Comparison of ENCODE assay signal across 10 cellular contexts in the genomic region with DNA sequence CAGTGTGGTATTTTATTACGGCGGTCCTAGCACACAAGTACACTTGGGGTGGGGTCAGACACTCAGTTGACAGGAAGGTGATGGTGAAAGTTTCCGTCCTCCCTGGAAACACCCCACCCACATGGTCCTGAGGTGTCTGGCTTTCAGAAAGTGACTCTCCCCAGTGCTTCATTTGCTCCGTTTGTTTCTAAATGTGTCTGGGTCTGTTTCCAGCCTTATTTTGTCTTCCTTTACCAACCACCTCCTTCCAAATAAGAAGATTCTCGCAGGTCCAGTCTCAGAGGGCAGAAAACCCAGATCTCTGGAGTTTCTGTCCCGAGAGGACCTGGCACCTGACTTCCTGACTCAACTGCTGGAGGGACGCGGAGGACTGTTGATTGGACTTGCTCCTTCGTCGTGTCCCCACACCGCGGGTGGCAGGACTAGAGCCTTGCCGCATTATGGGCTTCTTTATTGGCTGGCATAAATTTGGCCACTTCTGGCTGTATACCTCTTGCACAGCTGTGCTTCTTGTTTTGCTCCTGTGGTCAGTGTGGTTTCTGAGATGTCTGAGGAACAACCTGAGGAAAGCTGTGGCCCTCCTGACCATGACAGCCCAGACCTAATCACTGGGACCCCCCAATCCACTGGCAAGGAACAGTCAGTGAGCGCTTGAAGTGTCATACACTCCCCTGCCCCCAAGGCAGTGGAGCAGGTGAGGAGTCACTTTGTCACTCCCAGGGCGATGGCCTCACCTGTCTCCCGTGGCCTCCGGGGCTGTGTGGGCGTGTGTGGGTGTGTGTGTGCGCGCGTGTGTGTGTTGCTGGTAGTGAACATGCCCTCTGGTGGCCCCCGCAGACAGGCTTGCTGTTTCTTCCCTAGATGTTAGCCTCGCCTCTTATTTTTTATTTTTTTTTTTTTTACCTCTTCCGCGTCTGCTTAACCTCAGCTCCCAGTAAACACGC. TPM values are rescaled to one million over a fixed set of nuclear protein-coding genes. Genes with fewer than 3 reads are reported as not detected.
DNase-seq lines count a peak whose midpoint lies in the region; ATAC-seq, FAIRE-seq and TF ChIP-seq lines count a peak whose summit lies in the region.
"Had no signal": no experiment of that assay in that cellular context is flagged by ENCODE, and none has a peak within 500 bp of the region (broad histone marks: within the 10 kb centered on the region; RNA-seq: fewer than 3 reads in every experiment).

No MANE protein-coding gene starts in this region.

- H3K27me3 Mint-ChIP-seq in naive B cell: no peaks in the 10 kb centered on the region

- H3K9me3 ChIP-seq in tibial artery: no peaks in the 10 kb centered on the region
- H3K9me3 ChIP-seq: upper lobe of left lung had no signal

- no peaks in the 10 kb centered on the region for H3K36me3 Mint-ChIP-seq in naive B cell

- in situ Hi-C loops in GM13977 (cut with MboI; ENCODE audit: low pct_unique_long_range_greater_than_20kb, low sequenced_read_pairs, unreplicated experiment): no loop called here

- TF ChIP-seq CTCF in GM13977 (IDR thresholded peaks at IDR 0.05; ENCODE audit: extremely low read depth, insufficient read depth, missing control alignments): peak; percentile 43
- TF ChIP-seq CTCF in tibial artery (IDR thresholded peaks at IDR 0.05): no peak

- H3K36me3 ChIP-seq in tibial artery: no peaks in the 10 kb centered on the region
- H3K36me3 ChIP-seq: upper lobe of left lung had no signal

- DNase-seq in GM13977 (ENCODE audit: low spot score) (peak; percentile 57), naive B cell (peak; percentile 72), GM19239 (ENCODE audit: insufficient read length, low spot score) (no peak), tibial artery (no peak)
- peak; percentile 74 to 77 for DNase-seq in activated CD8-positive, alpha-beta memory T cell treated with anti-CD3 and anti-CD28 coated beads for 4 hours (ENCODE audit: low read depth in 2 of 2)

- intact Hi-C loops in tibial artery (cut with DNase I; ENCODE audit: low total_unique reads): no loop called here

- H3K4me1 ChIP-seq in tibial artery: no peaks in the 10 kb centered on the region
- H3K4me1 ChIP-seq: upper lobe of left lung had no signal

- H3K27ac ChIP-seq in tibial artery: no peak overlapping the region
- H3K27ac ChIP-seq: upper lobe of left lung had no signal

- peaks cover 0 to 9% of the 10 kb centered on the region in 2 donors for H3K27me3 ChIP-seq in tibial artery
- H3K27me3 ChIP-seq: upper lobe of left lung had no signal

- peak overlapping the region; percentile 72 to 97 (median 84) for H3K4me3 Mint-ChIP-seq in naive B cell

- ATAC-seq in HG03066 (IDR thresholded peaks at IDR 0.05; ENCODE audit: low read depth, unreplicated experiment) (peak; percentile 25), naive B cell (ENCODE audit: low read depth in 2 of 2) (peak; percentile 50 to 63), GM19328 (IDR thresholded peaks at IDR 0.05; ENCODE audit: unreplicated experiment) (no peak), HG03520 (IDR thresholded peaks at IDR 0.05; ENCODE audit: unreplicated experiment) (no peak)

- peaks cover 31 to 50% (median 37%) of the 10 kb centered on the region in 3 donors for H3K4me1 Mint-ChIP-seq in naive B cell

- FAIRE-seq in GM19239 (lab: Jason Lieb, UNC): no peak
- FAIRE-seq: endothelial cell of umbilical vein had no signal

- peak overlapping the region; percentile 93 to 98 (median 96) for H3K27ac Mint-ChIP-seq in naive B cell

- no peak overlapping the region for H3K4me3 ChIP-seq in tibial artery
- H3K4me3 ChIP-seq: upper lobe of left lung had no signal

- H3K9me3 Mint-ChIP-seq in naive B cell: no peaks in the 10 kb centered on the region

RNA-seq across cellular contexts. Expression of a gene that starts 45.6 kb away (rescaled TPM):
- polyA plus RNA-seq in naive B cell (ENCODE audit: low read depth in 6 of 6): 10 to 100 TPM in 2 of 6 donors, 1 to 10 TPM in 4; 6.6 to 13.4 (median 8.7) TPM

Comparison
In these comparisons a context has a peak if more than half of its experiments do, and no peak if none do; other contexts are left out.
1. DNase-seq: peak in GM13977 (single experiment), activated CD8-positive, alpha-beta memory T cell treated with anti-CD3 and anti-CD28 coated beads for 4 hours (2 of 2) and naive B cell (single experiment); none in GM19239 (single experiment) and tibial artery (0 of 2).
2. ATAC-seq: peak in HG03066 (single experiment) and naive B cell (2 of 2); none in GM19328 (single experiment) and HG03520 (single experiment).